Comparison of ENCODE assay signal across 1 cellular context in the genomic region with DNA sequence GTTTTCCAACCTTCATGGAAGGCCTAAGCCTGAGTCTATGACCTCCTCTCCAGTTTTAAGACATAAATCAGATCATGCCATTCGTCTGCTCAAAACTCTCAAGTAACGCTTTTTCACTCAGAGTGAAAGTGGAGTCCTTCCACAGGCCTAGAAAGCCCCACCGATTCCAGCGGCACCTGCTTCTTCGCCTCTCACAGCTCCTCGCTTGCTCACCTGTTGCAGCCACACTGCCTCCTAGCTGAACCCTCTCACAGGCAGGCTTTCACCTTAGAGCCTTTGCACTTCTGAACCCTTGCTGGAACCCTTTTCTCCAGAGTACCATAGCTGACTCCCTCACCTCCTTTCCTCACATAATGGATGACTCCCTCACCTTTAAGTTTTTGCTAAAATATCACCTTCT.
TF ChIP-seq lines count a peak whose summit lies in the region.

No MANE protein-coding gene starts in this region.

TF ChIP-seq in H1, 55 proteins besides CTCF, POLR2A, EP300 and RAD21:
- no peak for TF ChIP-seq RBBP5 (IDR thresholded peaks at IDR 0.05; ENCODE audit: borderline replicate concordance, low read depth, low read length)
- TF ChIP-seq FOSL1 (IDR thresholded peaks at IDR 0.05; ENCODE audit: insufficient read depth, low read depth, low read length): no peak
- TF ChIP-seq SUZ12 (IDR thresholded peaks at IDR 0.05; ENCODE audit: low read length): no peak
- TF ChIP-seq CBX8 (IDR thresholded peaks at IDR 0.05; ENCODE audit: borderline replicate concordance, low read depth, low read length): no peak
- TF ChIP-seq MAX (IDR thresholded peaks at IDR 0.05): no peak
- no peak for TF ChIP-seq RFX5 (IDR thresholded peaks at IDR 0.05; ENCODE audit: borderline replicate concordance, low read depth, low read length)
- no peak for TF ChIP-seq CREB1 (IDR thresholded peaks at IDR 0.05)
